ENCODE assay signal across 31 cellular contexts in genomic region chr18:35602193-35602820, GRCh38.
"Had no signal": no experiment of that assay in that cellular context is flagged by ENCODE, and none has a peak within 500 bp of the region (broad histone marks: within the 10 kb centered on the region; RNA-seq: fewer than 3 reads in every experiment).

No MANE protein-coding gene starts in this region.

- ATAC-seq: heart right ventricle; left cardiac atrium; left lung; mucosa of descending colon; naive thymus-derived CD4-positive, alpha-beta T cell; stimulated activated naive CD8-positive, alpha-beta T cell treated with anti-CD3 and anti-CD28 coated beads, Interleukin-15, Interleukin-2, amounts not matched to agents 100 U/mL and 50 U/mL, for 24 hours had no signal

- H3K27ac ChIP-seq: colonic mucosa, esophagus squamous epithelium, heart right ventricle, left lung, prostate gland, right atrium auricular region, sigmoid colon, thoracic aorta, tibial nerve, upper lobe of right lung, uterus had no signal

- DNase-seq: colonic mucosa; effector CD8-positive, alpha-beta T cell; erythroblast; esophagus squamous epithelium; foreskin melanocyte; glutamatergic neuron; heart right ventricle; hippocampal formation; left cardiac atrium; left lung; mesenchymal stem cell; mucosa of descending colon; naive thymus-derived CD4-positive, alpha-beta T cell; nephron progenitor cell; nucleus accumbens; sigmoid colon; stimulated activated CD4-positive, alpha-beta T cell treated with anti-CD3 and anti-CD28 coated beads, Interleukin-2, amount 100 ng/mL, for 24 hours; stimulated activated CD4-positive, alpha-beta T cell treated with anti-CD3 and anti-CD28 coated beads, Interleukin-4, amount 100 ng/mL, for 24 hours; stimulated activated naive CD8-positive, alpha-beta T cell treated with anti-CD3 and anti-CD28 coated beads, Interleukin-15, Interleukin-2, amounts not matched to agents 100 U/mL and 50 U/mL, for 24 hours; substantia nigra; upper lobe of right lung; uterus had no signal

- H3K4me3 ChIP-seq: colonic mucosa, esophagus squamous epithelium, heart right ventricle, left lung, mucosa of descending colon, prostate gland, right atrium auricular region, sigmoid colon, thoracic aorta, tibial nerve, upper lobe of right lung, uterus had no signal

- H3K4me1 Mint-ChIP-seq: mesothelial cell of epicardium had no signal

- H3K4me1 ChIP-seq: colonic mucosa, prostate gland, right atrium auricular region, upper lobe of right lung, uterus had no signal

- FAIRE-seq: endometrium, islet of Langerhans had no signal

- H3K27me3 ChIP-seq: colonic mucosa, esophagus squamous epithelium, heart right ventricle, left lung, right atrium auricular region, sigmoid colon, tibial nerve, upper lobe of right lung, uterus had no signal

- H3K4me3 Mint-ChIP-seq: dendritic cell treated with granulocyte-macrophage colony-stimulating factor and Interleukin-4, amounts not matched to agents 40 ng/mL and 50 ng/mL, for 4 days; mesothelial cell of epicardium; nephron progenitor cell; stimulated activated effector memory CD8-positive, alpha-beta T cell treated with anti-CD3 and anti-CD28 coated beads, Interleukin-12 subunit alpha, Interleukin-12 subunit beta, amount 100 ng/mL, for 72 hours had no signal

- H3K27me3 Mint-ChIP-seq: dendritic cell treated with granulocyte-macrophage colony-stimulating factor and Interleukin-4, amounts not matched to agents 40 ng/mL and 50 ng/mL, for 4 days; naive thymus-derived CD4-positive, alpha-beta T cell had no signal

- H3K9me3 ChIP-seq: colonic mucosa, prostate gland, sigmoid colon had no signal

- H3K36me3 ChIP-seq: colonic mucosa, heart right ventricle, left lung, prostate gland, right atrium auricular region, sigmoid colon, thoracic aorta, upper lobe of right lung, uterus had no signal

- H3K27ac Mint-ChIP-seq: dendritic cell treated with granulocyte-macrophage colony-stimulating factor and Interleukin-4, amounts not matched to agents 40 ng/mL and 50 ng/mL, for 4 days; mesothelial cell of epicardium; naive thymus-derived CD4-positive, alpha-beta T cell; nephron progenitor cell had no signal

- H3K36me3 Mint-ChIP-seq: stimulated activated effector memory CD8-positive, alpha-beta T cell treated with anti-CD3 and anti-CD28 coated beads, Interleukin-12 subunit alpha, Interleukin-12 subunit beta, amount 100 ng/mL, for 72 hours had no signal
